ENCODE assay signal across 14 cellular contexts in genomic region chr2:226426292-226426736, GRCh38.
DNase-seq lines count a peak whose midpoint lies in the region; TF ChIP-seq lines count a peak whose summit lies in the region.
"Had no signal": no experiment of that assay in that cellular context is flagged by ENCODE, and none has a peak within 500 bp of the region (broad histone marks: within the 10 kb centered on the region; RNA-seq: fewer than 3 reads in every experiment).

No MANE protein-coding gene starts in this region.

- peaks cover 35% of the 10 kb centered on the region for H3K4me1 Mint-ChIP-seq in mesothelial cell of epicardium

- no peaks in the 10 kb centered on the region for H3K9me3 Mint-ChIP-seq in mesothelial cell of epicardium
- H3K9me3 Mint-ChIP-seq: CD8-positive, alpha-beta memory T cell had no signal

- peak; percentile 37 for DNase-seq in BJ (ENCODE audit: low read depth)
- DNase-seq in KBM-7: peak; percentile 9
- DNase-seq in adipocyte (ENCODE audit: low read depth): peak; percentile 86
- DNase-seq in glomerular visceral epithelial cell (ENCODE audit: extremely low spot score): peak; percentile 86
- no peak for DNase-seq in central memory CD4-positive, alpha-beta T cell
- no peak for DNase-seq in mesothelial cell of epicardium (ENCODE audit: low spot score in 2 of 2, unreplicated experiment in 2 of 2)
- no peak for DNase-seq in suprapubic skin (ENCODE audit: low spot score in 2 of 2)
- no peak for DNase-seq in GM10248 (ENCODE audit: extremely low spot score)
- DNase-seq: activated T-cell treated with anti-CD3 and anti-CD28 coated beads for 4 hours; CD8-positive, alpha-beta memory T cell; KG1; kidney; NCI-H2107 had no signal

- 74% methylated on average over 5 of the region's 5 CpGs for WGBS in suprapubic skin

- H3K4me3 ChIP-seq in BJ (ENCODE audit: low read depth, low read length) (no peak overlapping the region), adipocyte (ENCODE audit: low read length) (no peak overlapping the region), suprapubic skin (no peak overlapping the region)

- TF ChIP-seq EP300 in suprapubic skin (IDR thresholded peaks at IDR 0.05): no peak

- CTCF ChIA-PET in BJ (lab: Yijun Ruan, JAX): interaction anchor here (1.2 kb wide), 1 partner anchor 13 kb away, joined by 5 read pairs; no protein-coding TSS in a partner anchor
- CTCF ChIA-PET in GM10248 (lab: Yijun Ruan, JAX): no interaction called here

- H3K4me3 Mint-ChIP-seq in mesothelial cell of epicardium: no peak overlapping the region
- H3K4me3 Mint-ChIP-seq: brain; CD8-positive, alpha-beta memory T cell had no signal

- POLR2A ChIA-PET in BJ (lab: Charles Lee): interaction anchor here (0.6 kb wide), 1 partner anchor 1530 kb away, joined by 4 read pairs; no protein-coding TSS in a partner anchor
- POLR2A ChIA-PET in GM10248 (lab: Yijun Ruan, JAX): no interaction called here

- H3K36me3 Mint-ChIP-seq in mesothelial cell of epicardium: no peaks in the 10 kb centered on the region
- H3K36me3 Mint-ChIP-seq: brain; CD8-positive, alpha-beta memory T cell had no signal

- H3K27me3 Mint-ChIP-seq in mesothelial cell of epicardium (ENCODE audit: low read depth): no peaks in the 10 kb centered on the region

- no peak overlapping the region for H3K9ac ChIP-seq in adipocyte (ENCODE audit: low read length)

- no peak overlapping the region for H3K27ac ChIP-seq in suprapubic skin

- TF ChIP-seq POLR2A in suprapubic skin (IDR thresholded peaks at IDR 0.05): no peak

- H3K4me1 ChIP-seq in adipocyte (ENCODE audit: control insufficient read depth, insufficient read depth, low read length) (peaks cover 61% of the 10 kb centered on the region), suprapubic skin (peaks cover 5% of the 10 kb centered on the region)

- no peak overlapping the region for H3K27ac Mint-ChIP-seq in mesothelial cell of epicardium
- H3K27ac Mint-ChIP-seq: brain; CD8-positive, alpha-beta memory T cell had no signal

- H3K36me3 ChIP-seq in BJ (ENCODE audit: control insufficient read depth, insufficient read depth, low read length) (no peaks in the 10 kb centered on the region), adipocyte (ENCODE audit: control insufficient read depth, insufficient read depth, low read length, severe bottlenecking) (no peaks in the 10 kb centered on the region), suprapubic skin (no peaks in the 10 kb centered on the region)

- H3K27me3 ChIP-seq in BJ (ENCODE audit: control insufficient read depth, insufficient read depth, low read length) (no peaks in the 10 kb centered on the region), adipocyte (replicated peaks; ENCODE audit: control insufficient read depth, insufficient read depth, low read length) (no peaks in the 10 kb centered on the region), suprapubic skin (no peaks in the 10 kb centered on the region)

- in situ Hi-C loops in KBM-7 (cut with MboI; ENCODE audit: low pct_unique_long_range_greater_than_20kb, low sequenced_read_pairs): no loop called here

- H3K9me3 ChIP-seq in adipocyte (ENCODE audit: control insufficient read depth, low read length) (no peaks in the 10 kb centered on the region), suprapubic skin (no peaks in the 10 kb centered on the region)

- TF ChIP-seq CTCF in BJ (IDR thresholded peaks at IDR 0.05; ENCODE audit: insufficient read depth, low read depth, low read length): no peak
- no peak for TF ChIP-seq CTCF in mesothelial cell of epicardium (IDR thresholded peaks at IDR 0.05; ENCODE audit: unreplicated experiment)
- TF ChIP-seq CTCF in suprapubic skin (IDR thresholded peaks at IDR 0.05): no peak
- TF ChIP-seq CTCF in GM10248 (IDR thresholded peaks at IDR 0.05; ENCODE audit: control extremely low read depth, extremely low read depth, low read depth, missing control alignments): no peak

Comparison
In these comparisons a context has a peak if more than half of its experiments do, and no peak if none do; other contexts are left out.
1. DNase-seq: peak in BJ (single experiment), KBM-7 (single experiment), adipocyte (single experiment) and glomerular visceral epithelial cell (single experiment); none in central memory CD4-positive, alpha-beta T cell (single experiment), mesothelial cell of epicardium (0 of 2), suprapubic skin (0 of 2) and GM10248 (single experiment).